ENCODE assay signal across 26 cellular contexts in the genomic region with DNA sequence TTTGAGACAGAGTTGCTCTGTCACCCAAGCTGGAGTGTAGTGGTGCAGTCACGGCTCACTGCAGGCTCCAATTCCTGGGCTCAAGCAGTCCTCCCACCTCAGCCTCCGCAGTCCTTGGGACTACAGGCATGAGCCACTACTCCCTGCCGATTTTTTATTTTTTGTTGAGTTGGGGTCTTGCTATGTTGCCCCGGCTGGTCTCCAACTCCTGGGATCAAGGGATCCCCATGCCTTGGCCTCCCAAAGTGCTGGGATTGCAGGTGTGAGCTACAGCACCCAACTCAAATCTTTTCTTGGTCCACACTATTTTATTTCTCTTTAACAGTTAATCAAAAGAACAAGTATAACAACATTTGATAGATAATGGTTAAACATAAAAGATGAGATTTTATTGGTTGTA.
"Had no signal": no experiment of that assay in that cellular context is flagged by ENCODE, and none has a peak within 500 bp of the region (broad histone marks: within the 10 kb centered on the region; RNA-seq: fewer than 3 reads in every experiment).

No MANE protein-coding gene starts in this region.

- H3K4me3 ChIP-seq: left lung, lung, neural progenitor cell, ovary, right atrium auricular region, right lobe of liver, smooth muscle cell, suprapubic skin, thoracic aorta, tibial artery, upper lobe of right lung had no signal

- H3K4me2 ChIP-seq: neural progenitor cell, smooth muscle cell had no signal

- H3K36me3 ChIP-seq: ovary, right atrium auricular region, right lobe of liver, suprapubic skin, thoracic aorta, tibial artery, upper lobe of right lung had no signal

- H2AFZ ChIP-seq: neural progenitor cell had no signal

- H3K4me1 ChIP-seq: left lung, neural progenitor cell, right atrium auricular region, right lobe of liver, suprapubic skin, tibial artery, upper lobe of right lung had no signal

- H3K27ac ChIP-seq: left lung, neural progenitor cell, neutrophil, ovary, right atrium auricular region, right lobe of liver, suprapubic skin, thoracic aorta, tibial artery, upper lobe of right lung had no signal

- DNase-seq: hippocampal formation; left colon; left lung; mesendoderm; naive B cell; natural killer cell; nephron progenitor cell; occipital lobe; ovary; stimulated activated CD4-positive, alpha-beta T cell treated with anti-CD3 and anti-CD28 coated beads, Interleukin-12 subunit alpha, Interleukin-12 subunit beta, amount 100 ng/mL, for 4 hours; stimulated activated CD4-positive, alpha-beta T cell treated with anti-CD3 and anti-CD28 coated beads, Interleukin-15, amount 100 ng/mL, for 24 hours; stimulated activated CD4-positive, alpha-beta T cell treated with anti-CD3 and anti-CD28 coated beads, Interleukin-2, amount 100 ng/mL, for 24 hours; stimulated activated CD4-positive, alpha-beta T cell treated with anti-CD3 and anti-CD28 coated beads, Interleukin-4, amount 100 ng/mL, for 24 hours; stimulated activated naive CD4-positive, alpha-beta T cell; tibial artery; upper lobe of right lung had no signal

- H3K9me3 ChIP-seq: left lung, neutrophil, ovary, right atrium auricular region, right lobe of liver, suprapubic skin, thoracic aorta, tibial artery, upper lobe of right lung had no signal

- H3K27me3 ChIP-seq: left lung, neural progenitor cell, neutrophil, ovary, right atrium auricular region, right lobe of liver, suprapubic skin, tibial artery, upper lobe of right lung had no signal

- ATAC-seq: left colon; left lung; natural killer cell; right lobe of liver; stimulated activated effector memory CD8-positive, alpha-beta T cell treated with anti-CD3 and anti-CD28 coated beads, Interleukin-12 subunit alpha, Interleukin-12 subunit beta, amount 100 ng/mL, for 72 hours; upper lobe of right lung had no signal

- H3K9ac ChIP-seq: neural progenitor cell had no signal

- FAIRE-seq: keratinocyte had no signal
